8 cellular contexts compared by ENCODE assay signal in genomic region chr13:114078501-114079451, GRCh38. TPM values are rescaled to one million over a fixed set of nuclear protein-coding genes. Genes with fewer than 3 reads are reported as not detected.
DNase-seq lines count a peak whose midpoint lies in the region; ATAC-seq, FAIRE-seq and TF ChIP-seq lines count a peak whose summit lies in the region.

No MANE protein-coding gene starts in this region.

- H3K27me3 ChIP-seq in HepG2 (ENCODE audit: control insufficient read depth in 1 of 2, insufficient read depth in 2 of 2, low read length in 2 of 2) (peaks cover 7 to 65% of the 10 kb centered on the region in 2 experiments; a peak in 4 of 5 replicates), tibial nerve (no peaks in the 10 kb centered on the region)

- no peak for TF ChIP-seq RAD21 in HepG2 (CRISPR knock-in tag; IDR thresholded peaks at IDR 0.05)

- no peaks in the 10 kb centered on the region for H4K20me1 ChIP-seq in HepG2 (ENCODE audit: insufficient read depth, low read length)

- H3K9ac ChIP-seq in HepG2 (ENCODE audit: insufficient read depth, low read depth, low read length): no peak overlapping the region

- peak overlapping the region; percentile 2 for H3K4me3 Mint-ChIP-seq in MCF 10A (ENCODE audit: unreplicated experiment)

- H3K27ac ChIP-seq in HepG2 (ENCODE audit: extremely low read length, insufficient read depth, low read length): no peak overlapping the region
- H3K27ac ChIP-seq in tibial nerve: peak overlapping the region; percentile 64 to 87 (median 78)

- 45% methylated on average over 24 of the region's 38 CpGs for WGBS in HepG2 (ENCODE audit: low lambda C conversion rate)
- 53 to 65% methylated on average over 25 to 35 of the region's 38 CpGs for WGBS in tibial nerve, 2 donors

- H3K4me2 ChIP-seq in HepG2 (ENCODE audit: low read depth, low read length): no peak overlapping the region

- TF ChIP-seq CTCF in MCF 10A (IDR thresholded peaks at IDR 0.05; ENCODE audit: unreplicated experiment): no peak
- TF ChIP-seq CTCF in HepG2 (CRISPR knock-in tag; IDR thresholded peaks at IDR 0.05): no peak
- TF ChIP-seq CTCF in tibial nerve (IDR thresholded peaks at IDR 0.05): no peak
- TF ChIP-seq CTCF in GM13976 (IDR thresholded peaks at IDR 0.05; ENCODE audit: borderline replicate concordance, control extremely low read depth, extremely low read depth, insufficient read depth, missing control alignments): no peak

- DNase-seq in activated CD4-positive, CD25-positive, alpha-beta regulatory T cell (lab: John Stamatoyannopoulos, UW): no peak
- peak; percentile 69 for DNase-seq in MCF 10A (ENCODE audit: unreplicated experiment)
- DNase-seq in HepG2 (ENCODE audit: low spot score): no peak
- DNase-seq in tibial nerve (ENCODE audit: low spot score in 2 of 2): peak in 1 of 2 donors; percentile 53
- DNase-seq in GM13976 (ENCODE audit: low spot score): no peak

- BruUV-seq in MCF 10A (replicated peaks; lab: Mats Ljungman, UMichigan) (no TSS peak), HepG2 (replicated peaks; lab: Mats Ljungman, UMichigan) (no TSS peak)

- CTCF ChIA-PET in MCF 10A (lab: Yijun Ruan, JAX) (interaction anchor here (0.5 to 1.3 kb wide), 5 partner anchors 16 to 261 kb away, joined by 3 to 5 read pairs (median 3); no protein-coding TSS in a partner anchor), HepG2 (lab: Yijun Ruan, JAX; ENCODE audit: low intra/inter-chr PET ratio, low total read pairs) (no interaction called here)

- H3K9me3 ChIP-seq in HepG2 (ENCODE audit: low read length) (no peaks in the 10 kb centered on the region), tibial nerve (no peaks in the 10 kb centered on the region)

- POLR2A ChIA-PET in MCF 10A (lab: Yijun Ruan, JAX) (interaction anchor here (0.6 to 1.7 kb wide), 2 partner anchors 13 to 19 kb away, joined by 3 to 6 read pairs; no protein-coding TSS in a partner anchor), HepG2 (lab: Yijun Ruan, JAX) (no interaction called here)

- H3K4me1 ChIP-seq in HepG2 (ENCODE audit: insufficient read depth, low read length): no peaks in the 10 kb centered on the region
- peaks cover 0 to 48% (median 23%) of the 10 kb centered on the region in 4 donors for H3K4me1 ChIP-seq in tibial nerve

- H3K27ac Mint-ChIP-seq in MCF 10A (ENCODE audit: low read depth, unreplicated experiment): peak overlapping the region; percentile 19

- no peak for FAIRE-seq in HepG2 (lab: Jason Lieb, UNC)

- no peak for TF ChIP-seq POLR2A in HepG2 (IDR thresholded peaks at IDR 0.05; ENCODE audit: insufficient read depth in 1 of 2, low read depth in 2 of 2, low read length in 2 of 2)
- peak in 1 of 2 donors; percentile 23 for TF ChIP-seq POLR2A in tibial nerve (IDR thresholded peaks at IDR 0.05)

- H3K9me3 Mint-ChIP-seq in MCF 10A (ENCODE audit: unreplicated experiment): no peaks in the 10 kb centered on the region

- H3K4me1 Mint-ChIP-seq in MCF 10A (ENCODE audit: insufficient read depth, unreplicated experiment): peaks cover 18% of the 10 kb centered on the region

- H3K79me2 ChIP-seq in HepG2 (ENCODE audit: insufficient read depth, low read length): no peaks in the 10 kb centered on the region

- no peak overlapping the region for H2AFZ ChIP-seq in HepG2 (ENCODE audit: low read length)

- no peak for TF ChIP-seq EP300 in HepG2 (IDR thresholded peaks at IDR 0.05; ENCODE audit: low read depth in 2 of 2, low read length in 2 of 2)
- no peak for TF ChIP-seq EP300 in HepG2 (CRISPR knock-in tag; IDR thresholded peaks at IDR 0.05; ENCODE audit: borderline replicate concordance)
- TF ChIP-seq EP300 in tibial nerve (IDR thresholded peaks at IDR 0.05): peak in 1 of 2 donors; percentile 45

- peak; percentile 20 to 32 for ATAC-seq in activated CD4-positive, CD25-positive, alpha-beta regulatory T cell treated with anti-CD3 and anti-CD28 coated beads, Interleukin-2, amount 50 U/mL, for 24 hours
- ATAC-seq in HepG2 (peak; percentile 24; the same call in 1 of the 3 replicates), GM21529 (IDR thresholded peaks at IDR 0.05; ENCODE audit: unreplicated experiment) (no peak), HG02885 (IDR thresholded peaks at IDR 0.05; ENCODE audit: poor library complexity, unreplicated experiment) (no peak)

- H3K4me3 ChIP-seq in HepG2 (replicated peaks in 1 of 3; ENCODE audit: insufficient read depth in 1 of 3, low read depth in 2 of 3, low read length in 3 of 3): no peak overlapping the region
- peak overlapping the region in 1 of 4 donors; percentile 1 for H3K4me3 ChIP-seq in tibial nerve

- no peaks in the 10 kb centered on the region for H3K36me3 ChIP-seq in HepG2 (replicated peaks in 1 of 2; ENCODE audit: control insufficient read depth in 1 of 2, insufficient read depth in 2 of 2, low read length in 2 of 2)
- peaks cover 0 to 13% (median 0%) of the 10 kb centered on the region in 3 donors for H3K36me3 ChIP-seq in tibial nerve

- in situ Hi-C loops in HepG2 (cut with HindIII; ENCODE audit: extremely low pct_ligation_motif_present, low pct_unique_long_range_greater_than_20kb): no loop called here
- in situ Hi-C loops in GM13976 (cut with MboI; ENCODE audit: low sequenced_read_pairs, unreplicated experiment): no loop called here

- peaks cover 5% of the 10 kb centered on the region for H3K36me3 Mint-ChIP-seq in MCF 10A (ENCODE audit: insufficient read depth, unreplicated experiment)

- H3K27me3 Mint-ChIP-seq in MCF 10A (ENCODE audit: insufficient read depth, unreplicated experiment): no peaks in the 10 kb centered on the region

- intact Hi-C loops in MCF 10A (cut with micrococcal nuclease): no loop called here
- intact Hi-C loops in HepG2 (cut with micrococcal nuclease; ENCODE audit: unreplicated experiment): no loop called here

TF ChIP-seq in HepG2, 621 proteins besides CTCF, POLR2A, EP300 and RAD21:
- TF ChIP-seq SUZ12 (IDR thresholded peaks at IDR 0.05; ENCODE audit: low read depth, low read length): no peak
- TF ChIP-seq ZC3H4 (CRISPR knock-in tag; IDR thresholded peaks at IDR 0.05; ENCODE audit: borderline replicate concordance): no peak

RNA-seq across cellular contexts. Expression of gene RASA3, which starts 53.6 kb away (rescaled TPM):
- 9.1 and 12.1 TPM in 2 replicates for total RNA-seq in MCF 10A (2022)
- not detected in 2 replicates for total RNA-seq in HepG2 (2016; rRNA removed; fragmentation: Illumina TruSeq; extraction: Trizol)
- total RNA-seq in HepG2 (2016; cell fraction: cytosol; rRNA removed; fragmentation: Illumina TruSeq; extraction: Trizol; ENCODE audit: low read depth): not detected in 2 replicates
- 0.06 and 0.09 TPM in 2 replicates for total RNA-seq in HepG2 (2016; cell fraction: insoluble cytoplasmic fraction; rRNA removed; fragmentation: Illumina TruSeq; extraction: Trizol)
- not detected in 2 replicates for total RNA-seq in HepG2 (2016; cell fraction: membrane; rRNA removed; fragmentation: Illumina TruSeq; extraction: Trizol)
- 0.09 TPM in 1 of 2 replicates, not detected in the other for total RNA-seq in HepG2 (2016; cell fraction: nucleus; rRNA removed; fragmentation: Illumina TruSeq; extraction: Trizol)
- 0.05 and 0.07 TPM in 2 replicates for polyA plus RNA-seq in HepG2 (2011; rRNA removed)
- 0.09 TPM in 2 replicates for polyA plus RNA-seq in HepG2 (2011; cell fraction: cytosol; rRNA removed)
- polyA plus RNA-seq in HepG2 (2011; cell fraction: nucleus; rRNA removed): 0.14 and 0.21 TPM in 2 replicates
- 0.04 TPM in 1 of 2 replicates, not detected in the other for polyA plus RNA-seq in HepG2 (2012)
- not detected in 2 replicates for polyA plus RNA-seq in HepG2 (2016; cell fraction: cytosol; fragmentation: Illumina TruSeq; extraction: Trizol; ENCODE audit: low read depth)
- not detected in 2 replicates for polyA plus RNA-seq in HepG2 (2016; cell fraction: insoluble cytoplasmic fraction; fragmentation: Illumina TruSeq; extraction: Trizol; ENCODE audit: low read depth)
- polyA plus RNA-seq in HepG2 (2016; cell fraction: membrane; fragmentation: Illumina TruSeq; extraction: Trizol; ENCODE audit: low read depth): not detected in 2 replicates
- 0.11 TPM in 1 of 2 replicates, not detected in the other for polyA plus RNA-seq in HepG2 (2016; cell fraction: nucleus; fragmentation: Illumina TruSeq; extraction: Trizol; ENCODE audit: insufficient read depth, low read depth)
- polyA minus RNA-seq in HepG2 (2011; rRNA and poly(A)+ RNA removed; ENCODE audit: low replicate concordance): 0.20 and 10.0 TPM in 2 replicates
- polyA minus RNA-seq in HepG2 (2011; cell fraction: cytosol; rRNA and poly(A)+ RNA removed): 0.20 and 0.26 TPM in 2 replicates
- polyA minus RNA-seq in HepG2 (2011; cell fraction: nucleus; rRNA and poly(A)+ RNA removed): 0.12 and 0.26 TPM in 2 replicates
- total RNA-seq in tibial nerve: 10 to 100 TPM; 36.2 to 63.3 (median 46.3) TPM

Comparison
In these comparisons a context has a peak if more than half of its experiments do, and no peak if none do; other contexts are left out.
1. ATAC-seq: peak in activated CD4-positive, CD25-positive, alpha-beta regulatory T cell treated with anti-CD3 and anti-CD28 coated beads, Interleukin-2, amount 50 U/mL, for 24 hours (2 of 2) and HepG2 (single experiment); none in GM21529 (single experiment) and HG02885 (single experiment).